8 cellular contexts compared by ENCODE assay signal in genomic region chr5:14143843-14144585, GRCh38. TPM values are rescaled to one million over a fixed set of nuclear protein-coding genes. Genes with fewer than 3 reads are reported as not detected.
DNase-seq lines count a peak whose midpoint lies in the region; ATAC-seq and TF ChIP-seq lines count a peak whose summit lies in the region.

No MANE protein-coding gene starts in this region.

- H3K27ac ChIP-seq in VCaP (peak overlapping the region; percentile 97), coronary artery (peak overlapping the region; percentile 89 to 93), mesenchymal stem cell (ENCODE audit: low read length, poor library complexity, severe bottlenecking) (peak overlapping the region; percentile 78)

- H2BK5ac ChIP-seq in mesenchymal stem cell (ENCODE audit: low read depth, low read length, poor library complexity, severe bottlenecking) = peak overlapping the region; percentile 98

- peak overlapping the region; percentile 94 for H4K91ac ChIP-seq in mesenchymal stem cell (ENCODE audit: low read length)

- H2BK120ac ChIP-seq in mesenchymal stem cell (ENCODE audit: low read depth, low read length) = peak overlapping the region; percentile 96

- under 1% methylated on average over 54 of the region's 84 CpGs for WGBS in mesenchymal stem cell

- H3K23ac ChIP-seq in mesenchymal stem cell (ENCODE audit: low read length in 2 of 2) = peak overlapping the region; percentile 10 to 75

- no peaks in the 10 kb centered on the region for H3K9me3 ChIP-seq in mesenchymal stem cell (ENCODE audit: control insufficient read depth, low read length)

- peak overlapping the region; percentile 59 to 93 for H3K14ac ChIP-seq in mesenchymal stem cell (ENCODE audit: low read length in 2 of 2)

- TF ChIP-seq CTCF in VCaP (conservative IDR thresholded peaks at IDR 0.05) = no peak
- no peak for TF ChIP-seq CTCF in coronary artery (IDR thresholded peaks at IDR 0.05)

- peak; percentile 21 for DNase-seq in Ammon's horn (ENCODE audit: low spot score)
- peak; percentile 30 for DNase-seq in GM19240 (ENCODE audit: insufficient read length, low spot score)
- peak; percentile 77 for DNase-seq in coronary artery (ENCODE audit: low spot score)
- no peak for DNase-seq in mesenchymal stem cell
- DNase-seq in stimulated activated naive CD8-positive, alpha-beta T cell treated with anti-CD3 and anti-CD28 coated beads, Interleukin-15, Interleukin-2, amounts not matched to agents 100 U/mL and 50 U/mL, for 24 hours = peak; percentile 34
- no peak for DNase-seq in ureter (ENCODE audit: low spot score)

- peak; percentile 24 for ATAC-seq in HG03354 (IDR thresholded peaks at IDR 0.05; ENCODE audit: poor library complexity, severe bottlenecking, unreplicated experiment)
- ATAC-seq in stimulated activated naive CD8-positive, alpha-beta T cell treated with anti-CD3 and anti-CD28 coated beads, Interleukin-15, Interleukin-2, amounts not matched to agents 100 U/mL and 50 U/mL, for 24 hours = no peak

- peak overlapping the region; percentile 82 to 95 for H3K4ac ChIP-seq in mesenchymal stem cell (ENCODE audit: low read depth in 1 of 2, low read length in 2 of 2)

- H3K9ac ChIP-seq in mesenchymal stem cell (ENCODE audit: low read length) = peak overlapping the region; percentile 96

- H3K18ac ChIP-seq in mesenchymal stem cell (ENCODE audit: low read depth in 1 of 2, low read length in 2 of 2) = peak overlapping the region; percentile 96 to 97

- H3K4me2 ChIP-seq in mesenchymal stem cell (ENCODE audit: low read length, poor library complexity, severe bottlenecking) = peak overlapping the region; percentile 20

- peak overlapping the region; percentile 95 for H3K4me3 ChIP-seq in coronary artery
- H3K4me3 ChIP-seq in mesenchymal stem cell (ENCODE audit: insufficient read depth in 1 of 2, low read depth in 1 of 2, low read length in 2 of 2) = peak overlapping the region; percentile 67 to 92

- H2AFZ ChIP-seq in mesenchymal stem cell (ENCODE audit: low read depth, low read length) = no peak overlapping the region

- no peaks in the 10 kb centered on the region for H3K27me3 ChIP-seq in mesenchymal stem cell (ENCODE audit: control insufficient read depth in 1 of 2, insufficient read depth in 1 of 2, low read length in 2 of 2)

- H4K8ac ChIP-seq in mesenchymal stem cell (ENCODE audit: low read length) = peak overlapping the region; percentile 83

- peak overlapping the region; percentile 89 for H2BK15ac ChIP-seq in mesenchymal stem cell (ENCODE audit: low read depth, poor library complexity, severe bottlenecking)

- H2BK12ac ChIP-seq in mesenchymal stem cell (ENCODE audit: low read length in 2 of 2) = peak overlapping the region in 1 of 2 experiments; percentile 37

- no peaks in the 10 kb centered on the region for H3K79me1 ChIP-seq in mesenchymal stem cell (replicated peaks; ENCODE audit: low read length, poor library complexity, severe bottlenecking)

- H2AK5ac ChIP-seq in mesenchymal stem cell (ENCODE audit: low read length, severe bottlenecking) = peak overlapping the region; percentile 51

- peaks cover 3 to 5% of the 10 kb centered on the region in 2 experiments for H3K36me3 ChIP-seq in mesenchymal stem cell (ENCODE audit: control insufficient read depth in 1 of 2, insufficient read depth in 2 of 2, low read depth in 1 of 2, low read length in 2 of 2)

- peaks cover 13% of the 10 kb centered on the region for H3K4me1 ChIP-seq in mesenchymal stem cell (ENCODE audit: control insufficient read depth, insufficient read depth, low read depth, low read length)

RNA-seq across cellular contexts. Expression of gene TRIO, which starts 0.9 kb away (rescaled TPM):
- polyA plus RNA-seq in mesenchymal stem cell (2013, experiment 1 of 2) = 39.8 TPM
- 39.0 TPM for polyA plus RNA-seq in mesenchymal stem cell (2013, experiment 2 of 2)
- 216 TPM for total RNA-seq in ureter

Comparison
In these comparisons a context has a peak if more than half of its experiments do, and no peak if none do; other contexts are left out.
1. DNase-seq: peak in Ammon's horn (single experiment), GM19240 (single experiment), coronary artery (single experiment) and stimulated activated naive CD8-positive, alpha-beta T cell treated with anti-CD3 and anti-CD28 coated beads, Interleukin-15, Interleukin-2, amounts not matched to agents 100 U/mL and 50 U/mL, for 24 hours (single experiment); none in mesenchymal stem cell (single experiment) and ureter (single experiment).
2. Peak in every context shown above with its lines, with median percentiles within 50 percentile points of each other: H3K27ac ChIP-seq.